In the genomic region with DNA sequence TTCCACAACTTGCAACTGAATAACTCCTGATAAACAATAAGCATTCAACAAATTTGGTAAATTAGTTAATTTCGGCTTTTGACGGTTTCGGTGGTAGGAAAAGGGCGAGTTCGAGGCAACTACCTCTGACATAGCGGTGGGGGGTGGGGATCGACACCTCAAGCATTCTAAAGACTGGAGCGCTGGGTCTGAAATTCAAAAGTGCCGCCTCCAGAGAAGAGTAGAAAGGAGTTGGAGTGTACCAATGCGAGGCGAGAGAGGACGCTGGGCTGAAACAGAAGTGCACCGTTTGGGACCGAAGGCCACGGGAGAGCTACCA, we compare ENCODE assay signal across 8 cellular contexts. TPM values are rescaled to one million over a fixed set of nuclear protein-coding genes. Genes with fewer than 3 reads are reported as not detected.
DNase-seq lines count a peak whose midpoint lies in the region; ATAC-seq, FAIRE-seq and TF ChIP-seq lines count a peak whose summit lies in the region.

No MANE protein-coding gene starts in this region.

- POLR2A ChIA-PET in CD4-positive, alpha-beta memory T cell (lab: Charles Lee; ENCODE audit: partially characterized antibody) = interaction anchor here (0.8 to 2.4 kb wide), 11 partner anchors 9 to 349 kb away, joined by 3 to 24 read pairs (median 5); partner anchors contain the start of genes HSD17B10, KDM5C and TSPYL2

- no peaks in the 10 kb centered on the region for H3K27me3 ChIP-seq in CD4-positive, alpha-beta memory T cell (ENCODE audit: insufficient read depth, low read length)
- H3K27me3 ChIP-seq in astrocyte (ENCODE audit: insufficient read depth, low read length) = no peaks in the 10 kb centered on the region
- no peaks in the 10 kb centered on the region for H3K27me3 ChIP-seq in right lobe of liver
- H3K27me3 ChIP-seq in transverse colon = no peaks in the 10 kb centered on the region

- no peak for TF ChIP-seq EP300 in transverse colon (IDR thresholded peaks at IDR 0.05; ENCODE audit: low read depth)

- peaks cover 0 to 9% of the 10 kb centered on the region in 2 donors for H3K36me3 Mint-ChIP-seq in CD4-positive, alpha-beta memory T cell
- no peaks in the 10 kb centered on the region for H3K36me3 Mint-ChIP-seq in astrocyte (ENCODE audit: low read depth, unreplicated experiment)

- DNase-seq in CD4-positive, alpha-beta memory T cell = peak in 1 of 5 donors; percentile 69
- DNase-seq in Jurkat, Clone E6-1 (ENCODE audit: low read depth, low spot score) = no peak
- DNase-seq in astrocyte (ENCODE audit: low read depth) = no peak
- DNase-seq in right lobe of liver = no peak
- no peak for DNase-seq in transverse colon
- no peak for DNase-seq in anterior cingulate cortex (lab: John Stamatoyannopoulos, UW)
- DNase-seq in cerebellar cortex (ENCODE audit: low spot score) = no peak

- H3K27ac ChIP-seq in CD4-positive, alpha-beta memory T cell (ENCODE audit: low read depth, low read length) = peak overlapping the region; percentile 90
- H3K27ac ChIP-seq in astrocyte (ENCODE audit: low read depth, low read length) (peak overlapping the region; percentile 95), right lobe of liver (peak overlapping the region; percentile 74 to 86 (median 86)), transverse colon (peak overlapping the region; percentile 85 to 95 (median 92))

- H3K4me2 ChIP-seq in astrocyte (ENCODE audit: low read length) = peak overlapping the region; percentile 97

- H3K4me3 Mint-ChIP-seq in CD4-positive, alpha-beta memory T cell = peak overlapping the region; percentile 86 to 98 (median 94)
- peak overlapping the region; percentile 92 for H3K4me3 Mint-ChIP-seq in astrocyte (ENCODE audit: unreplicated experiment)

- peak overlapping the region; percentile 68 to 76 for H3K4me3 ChIP-seq in CD4-positive, alpha-beta memory T cell (ENCODE audit: low read length in 2 of 2)
- H3K4me3 ChIP-seq in Jurkat, Clone E6-1 (ENCODE audit: low read length) = peak overlapping the region; percentile 73
- peak overlapping the region; percentile 87 for H3K4me3 ChIP-seq in astrocyte (ENCODE audit: insufficient read depth, low read depth, low read length)
- peak overlapping the region; percentile 56 to 99 (median 92) for H3K4me3 ChIP-seq in right lobe of liver
- H3K4me3 ChIP-seq in transverse colon = peak overlapping the region; percentile 49 to 79 (median 58)

- peak overlapping the region; percentile 92 to 100 (median 99) for H3K27ac Mint-ChIP-seq in CD4-positive, alpha-beta memory T cell
- H3K27ac Mint-ChIP-seq in astrocyte (ENCODE audit: unreplicated experiment) = peak overlapping the region; percentile 69

- no peak for TF ChIP-seq CTCF in astrocyte (IDR thresholded peaks at IDR 0.05; ENCODE audit: insufficient read depth, low read depth, low read length)
- no peak for TF ChIP-seq CTCF in right lobe of liver (IDR thresholded peaks at IDR 0.05)
- no peak for TF ChIP-seq CTCF in transverse colon (IDR thresholded peaks at IDR 0.05)

- CTCF ChIA-PET in CD4-positive, alpha-beta memory T cell (lab: Charles Lee; ENCODE audit: partially characterized antibody) = interaction anchor here (1.2 to 2.1 kb wide), 2 partner anchors 24 to 137 kb away, joined by 5 to 6 read pairs; no protein-coding TSS in a partner anchor

- H3K9me3 Mint-ChIP-seq in CD4-positive, alpha-beta memory T cell = no peaks in the 10 kb centered on the region
- no peaks in the 10 kb centered on the region for H3K9me3 Mint-ChIP-seq in astrocyte (ENCODE audit: unreplicated experiment)

- in situ Hi-C loops in transverse colon (cut with MboI; ENCODE audit: low pct_ligation_motif_present in 1 of 4, low pct_unique_long_range_greater_than_20kb in 1 of 4, low sequenced_read_pairs in 3 of 4) = no loop called here

- H3K9ac ChIP-seq in astrocyte (ENCODE audit: low read length) = peak overlapping the region; percentile 99

- peaks cover 21 to 46% (median 32%) of the 10 kb centered on the region in 4 donors for H3K4me1 Mint-ChIP-seq in CD4-positive, alpha-beta memory T cell
- peaks cover 11% of the 10 kb centered on the region for H3K4me1 Mint-ChIP-seq in astrocyte (ENCODE audit: low read depth, unreplicated experiment)

- TF ChIP-seq POLR2A in right lobe of liver (IDR thresholded peaks at IDR 0.05) = no peak
- no peak for TF ChIP-seq POLR2A in transverse colon (IDR thresholded peaks at IDR 0.05)

- FAIRE-seq in astrocyte (lab: Jason Lieb, UNC) = no peak

- peaks cover 51% of the 10 kb centered on the region for H3K79me2 ChIP-seq in astrocyte (ENCODE audit: insufficient read depth, low read length)

- intact Hi-C loops in CD4-positive, alpha-beta memory T cell (cut with micrococcal nuclease) = loop anchor here (1.0 to 10.0 kb wide), 6 partner anchors 13 to 761 kb away; partner anchors contain the start of genes FAM120C, HSD17B10, KDM5C and PHF8
- intact Hi-C loops in right lobe of liver (cut with DNase I) (no loop called here), transverse colon (cut with DNase I; ENCODE audit: low total_unique reads) (no loop called here)

- ATAC-seq in GM19455 (IDR thresholded peaks at IDR 0.05; ENCODE audit: unreplicated experiment) = peak; percentile 11
- peak in 2 of 4 donors; percentile 24 to 36 for ATAC-seq in right lobe of liver

- 3% methylated on average over 13 of the region's 15 CpGs for WGBS in right lobe of liver (ENCODE audit: insufficient coverage, low coverage, low lambda C conversion rate, missing lambda C conversion rate)
- 12% methylated on average over 15 of the region's 15 CpGs; no CpG with 5 or more reads in 1 of the 2 donors for WGBS in transverse colon (ENCODE audit: low coverage in 1 of 2), 2 donors

- H3K9me3 ChIP-seq in CD4-positive, alpha-beta memory T cell (ENCODE audit: control insufficient read depth in 1 of 2, low read length in 2 of 2) = no peaks in the 10 kb centered on the region
- H3K9me3 ChIP-seq in astrocyte (ENCODE audit: insufficient read depth, low read depth, low read length) (no peaks in the 10 kb centered on the region), right lobe of liver (no peaks in the 10 kb centered on the region), transverse colon (no peaks in the 10 kb centered on the region)

- H3K36me3 ChIP-seq in CD4-positive, alpha-beta memory T cell (ENCODE audit: insufficient read depth, low read length) = no peaks in the 10 kb centered on the region
- no peaks in the 10 kb centered on the region for H3K36me3 ChIP-seq in astrocyte (ENCODE audit: insufficient read depth, low read length)
- H3K36me3 ChIP-seq in right lobe of liver = no peaks in the 10 kb centered on the region
- no peaks in the 10 kb centered on the region for H3K36me3 ChIP-seq in transverse colon

- peaks cover 27% of the 10 kb centered on the region for H3K4me1 ChIP-seq in CD4-positive, alpha-beta memory T cell (ENCODE audit: insufficient read depth, low read length)
- H3K4me1 ChIP-seq in astrocyte (ENCODE audit: insufficient read depth, low read length) (peaks cover 17% of the 10 kb centered on the region), right lobe of liver (peaks cover 0 to 14% (median 5%) of the 10 kb centered on the region in 4 donors), transverse colon (peaks cover 10 to 18% (median 15%) of the 10 kb centered on the region in 4 donors)

- peak overlapping the region; percentile 86 for H2AFZ ChIP-seq in astrocyte (ENCODE audit: low read depth, low read length)

- peaks cover 25% of the 10 kb centered on the region for H4K20me1 ChIP-seq in astrocyte (ENCODE audit: insufficient read depth, low read length)

- no peaks in the 10 kb centered on the region for H3K27me3 Mint-ChIP-seq in CD4-positive, alpha-beta memory T cell
- H3K27me3 Mint-ChIP-seq in astrocyte (ENCODE audit: low read depth, unreplicated experiment) = no peaks in the 10 kb centered on the region

RNA-seq across cellular contexts. Expression of gene SMC1A, which starts 0.7 kb away (rescaled TPM):
- total RNA-seq in CD4-positive, alpha-beta memory T cell = 10 to 100 TPM; 59.1 to 70.4 TPM
- polyA plus RNA-seq in CD4-positive, alpha-beta memory T cell = 10 to 100 TPM; 17.1 to 80.5 TPM
- 158 TPM for polyA plus RNA-seq in Jurkat, Clone E6-1 (2012; ENCODE audit: insufficient read depth, insufficient read length)
- total RNA-seq in astrocyte (31.9 and 33.3 TPM in 2 replicates), right lobe of liver (10 to 100 TPM; 21.2 to 41.1 (median 32.3) TPM), transverse colon (100 to 1,000 TPM in 1 of 4 donors, 10 to 100 TPM in 3; 25.3 to 113 (median 52.9) TPM)

RNA-seq across cellular contexts. Expression of gene RIBC1, which starts 0.9 kb away (rescaled TPM):
- 1 to 10 TPM; 1.2 to 1.7 TPM for total RNA-seq in CD4-positive, alpha-beta memory T cell
- under 1 TPM in 1 of 2 donors, not detected in 1; 0.47 TPM for polyA plus RNA-seq in CD4-positive, alpha-beta memory T cell
- 1.00 TPM for polyA plus RNA-seq in Jurkat, Clone E6-1 (2012; ENCODE audit: insufficient read depth, insufficient read length)
- total RNA-seq in astrocyte = 0.34 and 0.46 TPM in 2 replicates
- total RNA-seq in right lobe of liver = under 1 TPM in 4 of 6 experiments, not detected in 2; 0.22 to 0.88 (median 0.32) TPM
- total RNA-seq in transverse colon = 1 to 10 TPM in 1 of 4 donors, under 1 TPM in 1, not detected in 2; 0.79 to 1.1 TPM

RNA-seq across cellular contexts. Expression of gene HSD17B10, which starts 12.4 kb away (rescaled TPM):
- 10 to 100 TPM; 32.6 to 32.8 TPM for total RNA-seq in CD4-positive, alpha-beta memory T cell
- polyA plus RNA-seq in CD4-positive, alpha-beta memory T cell = 100 to 1,000 TPM; 127 to 128 TPM
- 193 TPM for polyA plus RNA-seq in Jurkat, Clone E6-1 (2012; ENCODE audit: insufficient read depth, insufficient read length)
- total RNA-seq in astrocyte (87.4 and 96.8 TPM in 2 replicates), right lobe of liver (100 to 1,000 TPM; 123 to 213 (median 137) TPM), transverse colon (10 to 100 TPM; 12.5 to 47.5 (median 42.2) TPM)
